ENCODE assay signal across 17 cellular contexts in genomic region chr17:82347994-82348393, GRCh38. TPM values are rescaled to one million over a fixed set of nuclear protein-coding genes. Genes with fewer than 3 reads are reported as not detected.
"Had no signal": no experiment of that assay in that cellular context is flagged by ENCODE, and none has a peak within 500 bp of the region (broad histone marks: within the 10 kb centered on the region; RNA-seq: fewer than 3 reads in every experiment).

No MANE protein-coding gene starts in this region.

RNA-seq across cellular contexts. Expression of gene TEX19, which starts 11.1 kb away (rescaled TPM):
- total RNA-seq: naive thymus-derived CD8-positive, alpha-beta T cell; natural killer cell treated with Interleukin-12 subunit alpha and Interleukin-12 subunit beta and Interleukin-15 and Interleukin-18, amount 100 ng/mL, for 72 hours; occipital lobe; ovary; pulmonary artery endothelial cell; right atrium auricular region; sciatic nerve; smooth muscle cell; spleen; suprapubic skin; transverse colon; upper lobe of right lung; urinary bladder; uterus had no signal
- polyA plus RNA-seq: naive thymus-derived CD8-positive, alpha-beta T cell; neural cell; ovary; smooth muscle cell; spleen; urinary bladder had no signal

RNA-seq across cellular contexts. Expression of gene SECTM1, which starts 14.4 kb away (rescaled TPM):
- total RNA-seq: smooth muscle cell had no signal
- polyA plus RNA-seq: neural cell had no signal

RNA-seq across cellular contexts. Expression of gene UTS2R, which starts 23.6 kb away (rescaled TPM):
- total RNA-seq: naive thymus-derived CD8-positive, alpha-beta T cell; natural killer cell treated with Interleukin-12 subunit alpha and Interleukin-12 subunit beta and Interleukin-15 and Interleukin-18, amount 100 ng/mL, for 72 hours; occipital lobe; osteoblast; ovary; prostate gland; pulmonary artery endothelial cell; sciatic nerve; smooth muscle cell; suprapubic skin; upper lobe of right lung; urinary bladder; uterus had no signal
- polyA plus RNA-seq: naive thymus-derived CD8-positive, alpha-beta T cell; neural cell; ovary; smooth muscle cell; spleen; urinary bladder had no signal

RNA-seq across cellular contexts. Expression of gene CD7, which starts 30.6 kb away (rescaled TPM):
- total RNA-seq: occipital lobe, osteoblast, pulmonary artery endothelial cell, smooth muscle cell had no signal
- polyA plus RNA-seq: neural cell had no signal
